In genomic region chr12:71461787-71462328, GRCh38 we compare ENCODE assay signal across 2 cellular contexts.
TF ChIP-seq lines count a peak whose summit lies in the region.

No MANE protein-coding gene starts in this region.

TF ChIP-seq in HepG2, 621 proteins besides CTCF, POLR2A, EP300 and RAD21:
- peak; percentile 85 for TF ChIP-seq ZNF629 (CRISPR knock-in tag; conservative IDR thresholded peaks at IDR 0.05)
- no peak for TF ChIP-seq PAX8 (CRISPR knock-in tag; IDR thresholded peaks at IDR 0.05; ENCODE audit: borderline replicate concordance)
- TF ChIP-seq UBTF (CRISPR knock-in tag; IDR thresholded peaks at IDR 0.05) = no peak
- peak; percentile 52 for TF ChIP-seq RBM22 (optimal IDR thresholded peaks at IDR 0.05; ENCODE audit: low read length)
- no peak for TF ChIP-seq SKI (IDR thresholded peaks at IDR 0.05; ENCODE audit: partially characterized antibody)
- TF ChIP-seq ELF4 (CRISPR knock-in tag; IDR thresholded peaks at IDR 0.05; ENCODE audit: borderline replicate concordance) = no peak
- TF ChIP-seq GATAD1 (CRISPR knock-in tag; IDR thresholded peaks at IDR 0.05) = no peak
- TF ChIP-seq IKZF4 (CRISPR knock-in tag; IDR thresholded peaks at IDR 0.05; ENCODE audit: borderline replicate concordance, low read depth, not compliant biosample characterization) = no peak
- TF ChIP-seq ZNF333 (CRISPR knock-in tag; IDR thresholded peaks at IDR 0.05; ENCODE audit: borderline replicate concordance) = no peak
- no peak for TF ChIP-seq MATR3 (CRISPR knock-in tag; IDR thresholded peaks at IDR 0.05)
- TF ChIP-seq CEBPZ (IDR thresholded peaks at IDR 0.05; ENCODE audit: low read length) = no peak
- no peak for TF ChIP-seq SMAD9 (CRISPR knock-in tag; IDR thresholded peaks at IDR 0.05)

TF ChIP-seq in K562, 482 proteins besides CTCF, POLR2A, EP300 and RAD21:
- TF ChIP-seq EP400 (IDR thresholded peaks at IDR 0.05) (no peak), NFIC (IDR thresholded peaks at IDR 0.05) (peak; percentile 80), PATZ1 (CRISPR knock-in tag; IDR thresholded peaks at IDR 0.05; ENCODE audit: borderline replicate concordance) (no peak), SMAD1 (IDR thresholded peaks at IDR 0.05; ENCODE audit: low read depth, low read length, partially characterized antibody) (no peak), SIRT6 (IDR thresholded peaks at IDR 0.05; ENCODE audit: low read depth, low read length) (no peak), RBM25 (IDR thresholded peaks at IDR 0.05; ENCODE audit: low read depth, low read length, severe bottlenecking) (peak; percentile 35), PHF20 (IDR thresholded peaks at IDR 0.05; ENCODE audit: partially characterized antibody) (no peak), NELFE (IDR thresholded peaks at IDR 0.05; ENCODE audit: insufficient read depth, insufficient read length) (no peak), POLR3A (IDR thresholded peaks at IDR 0.05; ENCODE audit: borderline replicate concordance, extremely low read depth, insufficient read depth, insufficient read length) (no peak), SRSF1 (IDR thresholded peaks at IDR 0.05; ENCODE audit: low read depth, low read length) (no peak)
